2 cellular contexts compared by ENCODE assay signal in genomic region chr20:33812673-33813462, GRCh38.
TF ChIP-seq lines count a peak whose summit lies in the region.

No MANE protein-coding gene starts in this region.

TF ChIP-seq in A549, 52 proteins besides CTCF, POLR2A, EP300 and RAD21 (continued from another document):
- TF ChIP-seq, protein P1, sequence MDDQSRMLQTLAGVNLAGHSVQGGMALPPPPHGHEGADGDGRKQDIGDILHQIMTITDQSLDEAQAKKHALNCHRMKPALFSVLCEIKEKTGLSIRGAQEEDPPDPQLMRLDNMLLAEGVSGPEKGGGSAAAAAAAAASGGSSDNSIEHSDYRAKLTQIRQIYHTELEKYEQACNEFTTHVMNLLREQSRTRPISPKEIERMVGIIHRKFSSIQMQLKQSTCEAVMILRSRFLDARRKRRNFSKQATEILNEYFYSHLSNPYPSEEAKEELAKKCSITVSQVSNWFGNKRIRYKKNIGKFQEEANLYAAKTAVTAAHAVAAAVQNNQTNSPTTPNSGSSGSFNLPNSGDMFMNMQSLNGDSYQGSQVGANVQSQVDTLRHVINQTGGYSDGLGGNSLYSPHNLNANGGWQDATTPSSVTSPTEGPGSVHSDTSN (IDR thresholded peaks at IDR 0.05): no peak
- no peak for TF ChIP-seq HEYL (CRISPR knock-in tag; IDR thresholded peaks at IDR 0.05)
TF ChIP-seq in A549: peak in this region for 0.

TF ChIP-seq in GM23338, 12 proteins besides CTCF, POLR2A, EP300 and RAD21 (continued from another document):
- TF ChIP-seq, protein P2, sequence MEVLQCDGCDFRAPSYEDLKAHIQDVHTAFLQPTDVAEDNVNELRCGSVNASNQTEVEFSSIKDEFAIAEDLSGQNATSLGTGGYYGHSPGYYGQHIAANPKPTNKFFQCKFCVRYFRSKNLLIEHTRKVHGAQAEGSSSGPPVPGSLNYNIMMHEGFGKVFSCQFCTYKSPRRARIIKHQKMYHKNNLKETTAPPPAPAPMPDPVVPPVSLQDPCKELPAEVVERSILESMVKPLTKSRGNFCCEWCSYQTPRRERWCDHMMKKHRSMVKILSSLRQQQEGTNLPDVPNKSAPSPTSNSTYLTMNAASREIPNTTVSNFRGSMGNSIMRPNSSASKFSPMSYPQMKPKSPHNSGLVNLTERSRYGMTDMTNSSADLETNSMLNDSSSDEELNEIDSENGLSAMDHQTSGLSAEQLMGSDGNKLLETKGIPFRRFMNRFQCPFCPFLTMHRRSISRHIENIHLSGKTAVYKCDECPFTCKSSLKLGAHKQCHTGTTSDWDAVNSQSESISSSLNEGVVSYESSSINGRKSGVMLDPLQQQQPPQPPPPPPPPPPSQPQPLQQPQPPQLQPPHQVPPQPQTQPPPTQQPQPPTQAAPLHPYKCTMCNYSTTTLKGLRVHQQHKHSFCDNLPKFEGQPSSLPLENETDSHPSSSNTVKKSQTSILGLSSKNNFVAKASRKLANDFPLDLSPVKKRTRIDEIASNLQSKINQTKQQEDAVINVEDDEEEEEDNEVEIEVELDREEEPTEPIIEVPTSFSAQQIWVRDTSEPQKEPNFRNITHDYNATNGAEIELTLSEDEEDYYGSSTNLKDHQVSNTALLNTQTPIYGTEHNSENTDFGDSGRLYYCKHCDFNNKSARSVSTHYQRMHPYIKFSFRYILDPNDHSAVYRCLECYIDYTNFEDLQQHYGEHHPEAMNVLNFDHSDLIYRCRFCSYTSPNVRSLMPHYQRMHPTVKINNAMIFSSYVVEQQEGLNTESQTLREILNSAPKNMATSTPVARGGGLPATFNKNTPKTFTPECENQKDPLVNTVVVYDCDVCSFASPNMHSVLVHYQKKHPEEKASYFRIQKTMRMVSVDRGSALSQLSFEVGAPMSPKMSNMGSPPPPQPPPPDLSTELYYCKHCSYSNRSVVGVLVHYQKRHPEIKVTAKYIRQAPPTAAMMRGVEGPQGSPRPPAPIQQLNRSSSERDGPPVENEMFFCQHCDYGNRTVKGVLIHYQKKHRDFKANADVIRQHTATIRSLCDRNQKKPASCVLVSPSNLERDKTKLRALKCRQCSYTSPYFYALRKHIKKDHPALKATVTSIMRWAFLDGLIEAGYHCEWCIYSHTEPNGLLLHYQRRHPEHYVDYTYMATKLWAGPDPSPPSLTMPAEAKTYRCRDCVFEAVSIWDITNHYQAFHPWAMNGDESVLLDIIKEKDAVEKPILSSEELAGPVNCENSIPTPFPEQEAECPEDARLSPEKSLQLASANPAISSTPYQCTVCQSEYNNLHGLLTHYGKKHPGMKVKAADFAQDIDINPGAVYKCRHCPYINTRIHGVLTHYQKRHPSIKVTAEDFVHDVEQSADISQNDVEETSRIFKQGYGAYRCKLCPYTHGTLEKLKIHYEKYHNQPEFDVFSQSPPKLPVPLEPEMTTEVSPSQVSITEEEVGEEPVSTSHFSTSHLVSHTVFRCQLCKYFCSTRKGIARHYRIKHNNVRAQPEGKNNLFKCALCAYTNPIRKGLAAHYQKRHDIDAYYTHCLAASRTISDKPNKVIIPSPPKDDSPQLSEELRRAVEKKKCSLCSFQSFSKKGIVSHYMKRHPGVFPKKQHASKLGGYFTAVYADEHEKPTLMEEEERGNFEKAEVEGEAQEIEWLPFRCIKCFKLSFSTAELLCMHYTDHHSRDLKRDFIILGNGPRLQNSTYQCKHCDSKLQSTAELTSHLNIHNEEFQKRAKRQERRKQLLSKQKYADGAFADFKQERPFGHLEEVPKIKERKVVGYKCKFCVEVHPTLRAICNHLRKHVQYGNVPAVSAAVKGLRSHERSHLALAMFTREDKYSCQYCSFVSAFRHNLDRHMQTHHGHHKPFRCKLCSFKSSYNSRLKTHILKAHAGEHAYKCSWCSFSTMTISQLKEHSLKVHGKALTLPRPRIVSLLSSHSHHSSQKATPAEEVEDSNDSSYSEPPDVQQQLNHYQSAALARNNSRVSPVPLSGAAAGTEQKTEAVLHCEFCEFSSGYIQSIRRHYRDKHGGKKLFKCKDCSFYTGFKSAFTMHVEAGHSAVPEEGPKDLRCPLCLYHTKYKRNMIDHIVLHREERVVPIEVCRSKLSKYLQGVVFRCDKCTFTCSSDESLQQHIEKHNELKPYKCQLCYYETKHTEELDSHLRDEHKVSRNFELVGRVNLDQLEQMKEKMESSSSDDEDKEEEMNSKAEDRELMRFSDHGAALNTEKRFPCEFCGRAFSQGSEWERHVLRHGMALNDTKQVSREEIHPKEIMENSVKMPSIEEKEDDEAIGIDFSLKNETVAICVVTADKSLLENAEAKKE (CRISPR knock-in tag; IDR thresholded peaks at IDR 0.05): no peak
